ENCODE assay signal across 1 cellular context in genomic region chr3:127406309-127407025, GRCh38.
TF ChIP-seq lines count a peak whose summit lies in the region.

No MANE protein-coding gene starts in this region.

TF ChIP-seq in SK-N-SH treated with all-trans-retinoic acid at 6 μM for 48 hours, 23 proteins besides CTCF, POLR2A, EP300 and RAD21 (continued from another document):
- no peak for TF ChIP-seq CSRNP3 (CRISPR knock-in tag; IDR thresholded peaks at IDR 0.05)
